ENCODE assay signal across 17 cellular contexts in the genomic region with DNA sequence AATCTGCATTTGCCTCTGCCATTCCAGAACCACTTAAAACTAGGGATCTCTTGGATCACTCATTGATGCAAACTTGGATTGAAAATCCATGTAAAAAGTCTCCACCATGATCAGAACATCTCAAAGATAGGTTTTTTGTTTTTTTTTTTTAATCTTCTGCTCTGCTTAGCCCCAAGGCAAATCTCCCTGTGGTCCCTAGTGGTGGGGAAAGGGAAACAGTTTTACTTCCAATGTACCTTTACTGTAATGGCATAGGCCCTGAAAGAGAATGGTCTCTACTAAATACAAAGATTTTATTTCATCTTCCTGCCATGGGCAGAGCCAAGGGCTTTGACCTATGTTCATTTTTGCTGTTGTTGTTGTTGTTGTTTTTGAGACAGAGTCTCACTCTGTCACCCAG.
DNase-seq lines count a peak whose midpoint lies in the region; ATAC-seq and TF ChIP-seq lines count a peak whose summit lies in the region.
"Had no signal": no experiment of that assay in that cellular context is flagged by ENCODE, and none has a peak within 500 bp of the region (broad histone marks: within the 10 kb centered on the region; RNA-seq: fewer than 3 reads in every experiment).

No MANE protein-coding gene starts in this region.

- H3K27me3 ChIP-seq in GM23338 (ENCODE audit: insufficient read depth) = no peaks in the 10 kb centered on the region
- H3K27me3 ChIP-seq in Karpas-422 (ENCODE audit: low read length) = no peaks in the 10 kb centered on the region
- no peaks in the 10 kb centered on the region for H3K27me3 ChIP-seq in endodermal cell (ENCODE audit: control insufficient read depth, insufficient read depth, low read length, poor library complexity, severe bottlenecking)
- H3K27me3 ChIP-seq in neural progenitor cell = no peaks in the 10 kb centered on the region
- H3K27me3 ChIP-seq: MG63 had no signal

- H3K4me2 ChIP-seq in GM23338 = no peak overlapping the region
- no peak overlapping the region for H3K4me2 ChIP-seq in Karpas-422 (ENCODE audit: low read depth, low read length, poor library complexity, severe bottlenecking)
- H3K4me2 ChIP-seq in neural progenitor cell = no peak overlapping the region
- H3K4me2 ChIP-seq: KMS-11 had no signal

- intact Hi-C loops in CD14-positive monocyte (cut with micrococcal nuclease) = no loop called here

- H3K9me2 ChIP-seq in GM23338 (ENCODE audit: insufficient read depth) = no peaks in the 10 kb centered on the region
- H3K9me2 ChIP-seq in Karpas-422 (replicated peaks; ENCODE audit: insufficient read depth, low read length) = no peaks in the 10 kb centered on the region

- H3K36me3 Mint-ChIP-seq in GM23338 (ENCODE audit: low read depth) (no peaks in the 10 kb centered on the region), endodermal cell (ENCODE audit: low read depth) (no peaks in the 10 kb centered on the region), neural progenitor cell (no peaks in the 10 kb centered on the region), CD14-positive monocyte (peaks cover 15 to 24% of the 10 kb centered on the region in 2 donors)

- H3K4me3 ChIP-seq in GM23338 (no peak overlapping the region), Karpas-422 (ENCODE audit: low read length) (no peak overlapping the region), endodermal cell (ENCODE audit: low read length) (no peak overlapping the region), neural progenitor cell (no peak overlapping the region)
- H3K4me3 ChIP-seq: MG63 had no signal

- POLR2A ChIA-PET in GM10248 (lab: Yijun Ruan, JAX) = no interaction called here

- H3K9me3 ChIP-seq in Karpas-422 (ENCODE audit: low read length) (no peaks in the 10 kb centered on the region), endodermal cell (ENCODE audit: control insufficient read depth, low read length) (no peaks in the 10 kb centered on the region), neural progenitor cell (ENCODE audit: low read depth) (no peaks in the 10 kb centered on the region)
- H3K9me3 ChIP-seq: MG63 had no signal

- 0 out of 2 replicates have a peak, but pooled peaks cover 6% of the 10 kb centered on the region for H4K20me1 ChIP-seq in GM23338 (replicated peaks; ENCODE audit: insufficient read depth)
- H4K20me1 ChIP-seq in Karpas-422 (ENCODE audit: insufficient read depth, low read depth, low read length) = no peaks in the 10 kb centered on the region
- H4K20me1 ChIP-seq in neural progenitor cell (ENCODE audit: low read depth) = no peaks in the 10 kb centered on the region

- H3F3A ChIP-seq in GM23338 (replicated peaks; ENCODE audit: low read depth) (no peaks in the 10 kb centered on the region), neural progenitor cell (ENCODE audit: low read depth) (no peaks in the 10 kb centered on the region)

- H3K9ac ChIP-seq in Karpas-422 (ENCODE audit: low read length) (no peak overlapping the region), endodermal cell (ENCODE audit: extremely low read depth, low read length, poor library complexity, severe bottlenecking) (no peak overlapping the region), neural progenitor cell (no peak overlapping the region)
- H3K9ac ChIP-seq: KMS-11 had no signal

- H3K27ac ChIP-seq in GM23338 (ENCODE audit: low read depth) (no peak overlapping the region), Karpas-422 (ENCODE audit: low read length) (no peak overlapping the region), endodermal cell (ENCODE audit: low read depth, low read length) (no peak overlapping the region), neural progenitor cell (no peak overlapping the region)
- H3K27ac ChIP-seq: KMS-11 had no signal

- CTCF ChIA-PET in GM10248 (lab: Yijun Ruan, JAX) = no interaction called here

- no peaks in the 10 kb centered on the region for H3K9me3 Mint-ChIP-seq in GM23338
- H3K9me3 Mint-ChIP-seq in endodermal cell = no peaks in the 10 kb centered on the region
- H3K9me3 Mint-ChIP-seq in neural progenitor cell = no peaks in the 10 kb centered on the region
- peaks cover 0 to 2% (median 0%) of the 10 kb centered on the region in 7 donors for H3K9me3 Mint-ChIP-seq in CD14-positive monocyte
- H3K9me3 Mint-ChIP-seq: CD4-positive, alpha-beta T cell had no signal

- H3K27me3 Mint-ChIP-seq in GM23338 (ENCODE audit: insufficient read depth, low read depth, poor library complexity) (no peaks in the 10 kb centered on the region), endodermal cell (ENCODE audit: insufficient read depth) (no peaks in the 10 kb centered on the region), neural progenitor cell (ENCODE audit: insufficient read depth, low read depth) (no peaks in the 10 kb centered on the region), CD14-positive monocyte (ENCODE audit: low read depth in 3 of 3) (no peaks in the 10 kb centered on the region)
- H3K27me3 Mint-ChIP-seq: CD4-positive, alpha-beta T cell had no signal

- H3K4me1 Mint-ChIP-seq in GM23338 (peaks cover 4% of the 10 kb centered on the region), endodermal cell (no peaks in the 10 kb centered on the region), neural progenitor cell (no peaks in the 10 kb centered on the region), CD14-positive monocyte (no peaks in the 10 kb centered on the region)

- peak; percentile 85 for ATAC-seq in GM23338
- ATAC-seq: PC-3 had no signal

- H3K4me3 Mint-ChIP-seq in GM23338 = no peak overlapping the region
- H3K4me3 Mint-ChIP-seq in endodermal cell = no peak overlapping the region
- no peak overlapping the region for H3K4me3 Mint-ChIP-seq in neural progenitor cell
- H3K4me3 Mint-ChIP-seq in CD14-positive monocyte = no peak overlapping the region
- H3K4me3 Mint-ChIP-seq: CD4-positive, alpha-beta T cell had no signal

- H3K4me1 ChIP-seq in GM23338 (ENCODE audit: insufficient read depth) = no peaks in the 10 kb centered on the region
- no peaks in the 10 kb centered on the region for H3K4me1 ChIP-seq in Karpas-422 (ENCODE audit: low read length)
- H3K4me1 ChIP-seq in endodermal cell (ENCODE audit: control insufficient read depth, insufficient read depth, low read length) = no peaks in the 10 kb centered on the region
- no peaks in the 10 kb centered on the region for H3K4me1 ChIP-seq in neural progenitor cell

- H2AFZ ChIP-seq in GM23338 (no peak overlapping the region), Karpas-422 (ENCODE audit: low read length) (no peak overlapping the region), neural progenitor cell (replicated peaks) (no peak overlapping the region)

- DNase-seq in GM23338 (ENCODE audit: low spot score) (peak; percentile 52), Karpas-422 (peak; percentile 33), endodermal cell (no peak), neural progenitor cell (ENCODE audit: low spot score) (no peak), CD14-positive monocyte (ENCODE audit: low spot score) (no peak), GM10248 (ENCODE audit: extremely low spot score) (no peak), LoVo (ENCODE audit: low spot score) (no peak)
- DNase-seq: CD4-positive, alpha-beta T cell; DMS79; GOT3; MG63; NCI-H1105; NCI-H187; NCI-H226; NCI-H524 treated with DMSO at 0.1 percent for 48 hours; PC-3 had no signal

- H3K27ac Mint-ChIP-seq in GM23338 (no peak overlapping the region), endodermal cell (no peak overlapping the region), neural progenitor cell (no peak overlapping the region), CD14-positive monocyte (peak overlapping the region in 2 of 7 donors; percentile 21 to 69)
- H3K27ac Mint-ChIP-seq: CD4-positive, alpha-beta T cell had no signal

- H3K36me3 ChIP-seq in GM23338 (ENCODE audit: insufficient read depth) (no peaks in the 10 kb centered on the region), Karpas-422 (ENCODE audit: insufficient read depth, low read length) (no peaks in the 10 kb centered on the region), endodermal cell (ENCODE audit: control insufficient read depth, insufficient read depth, low read length) (peaks cover 3% of the 10 kb centered on the region), neural progenitor cell (peaks cover 4% of the 10 kb centered on the region)
- H3K36me3 ChIP-seq: MG63 had no signal

- H3K79me2 ChIP-seq in GM23338 (replicated peaks; ENCODE audit: insufficient read depth) (no peaks in the 10 kb centered on the region), Karpas-422 (ENCODE audit: low read length) (no peaks in the 10 kb centered on the region), neural progenitor cell (ENCODE audit: low read depth) (no peaks in the 10 kb centered on the region)

- peak; percentile 23 to 56 for TF ChIP-seq CTCF in GM23338 (conservative IDR thresholded peaks at IDR 0.05; ENCODE audit: low read depth in 2 of 2)
- peak; percentile 67 for TF ChIP-seq CTCF in endodermal cell (conservative IDR thresholded peaks at IDR 0.05)
- TF ChIP-seq CTCF in neural progenitor cell (IDR thresholded peaks at IDR 0.05) = peak; percentile 25
- no peak for TF ChIP-seq CTCF in CD14-positive monocyte (IDR thresholded peaks at IDR 0.05)
- TF ChIP-seq CTCF in GM10248 (IDR thresholded peaks at IDR 0.05; ENCODE audit: control extremely low read depth, extremely low read depth, low read depth, missing control alignments) = no peak

TF ChIP-seq in GM23338, 12 proteins besides CTCF, POLR2A, EP300 and RAD21 (continues in another document):
- no peak for TF ChIP-seq POLR2AphosphoS5 (IDR thresholded peaks at IDR 0.05; ENCODE audit: low read depth)

Comparison
In these comparisons a context has a peak if more than half of its experiments do, and no peak if none do; other contexts are left out.
1. DNase-seq: peak in GM23338 (single experiment) and Karpas-422 (single experiment); none in endodermal cell (single experiment), neural progenitor cell (single experiment), CD14-positive monocyte (single experiment), GM10248 (single experiment) and LoVo (single experiment).
2. CTCF ChIP-seq: peak in GM23338 (2 of 2), endodermal cell (single experiment) and neural progenitor cell (single experiment); none in CD14-positive monocyte (single experiment) and GM10248 (single experiment).